8 cellular contexts compared by ENCODE assay signal in genomic region chr17:39464639-39465181, GRCh38. TPM values are rescaled to one million over a fixed set of nuclear protein-coding genes. Genes with fewer than 3 reads are reported as not detected.
A peak's percentile ranks its signal among the peaks of the same experiment; 100 is the strongest.
DNase-seq lines count a peak whose midpoint lies in the region; ATAC-seq and TF ChIP-seq lines count a peak whose summit lies in the region.
"Not testable (repeated sequence)": the region's sequence is repeated elsewhere in the genome, so short reads cannot be mapped to it uniquely, and the experiment has no call there.

No MANE protein-coding gene starts in this region.

- intact Hi-C loops in CD4-positive, alpha-beta memory T cell (cut with micrococcal nuclease), result loop anchor here (10.0 kb wide), 1 partner anchor 260 kb away; the partner anchor contains the start of gene RPL19
- intact Hi-C loops in activated B cell treated with CpG ODN at 0.5 μM for 24 hours (cut with micrococcal nuclease), result not testable (repeated sequence)

- not testable (repeated sequence) for H3K9me3 ChIP-seq in CD4-positive, alpha-beta memory T cell (ENCODE audit: control insufficient read depth in 1 of 2, low read length in 2 of 2); adipocyte (ENCODE audit: control insufficient read depth, low read length); endodermal cell (ENCODE audit: control insufficient read depth, low read length); osteoblast (ENCODE audit: low read depth, low read length); subcutaneous abdominal adipose tissue (ENCODE audit: control insufficient read depth in 5 of 5, low read length in 5 of 5)

- H3K4me1 Mint-ChIP-seq in CD4-positive, alpha-beta memory T cell, result peaks cover 23 to 71% (median 45%) of the 10 kb centered on the region in 4 donors
- peaks cover 59% of the 10 kb centered on the region for H3K4me1 Mint-ChIP-seq in activated B cell treated with CpG ODN at 0.5 μM for 24 hours
- not testable (repeated sequence) for H3K4me1 Mint-ChIP-seq in endodermal cell

- H3K9me3 Mint-ChIP-seq in CD4-positive, alpha-beta memory T cell; activated B cell treated with CpG ODN at 0.5 μM for 24 hours; endodermal cell: not testable (repeated sequence)

- H3K4me1 ChIP-seq in CD4-positive, alpha-beta memory T cell (ENCODE audit: insufficient read depth, low read length), result peaks cover 44% of the 10 kb centered on the region
- H3K4me1 ChIP-seq in KMS-11 (ENCODE audit: low read depth, poor library complexity, severe bottlenecking), result peaks cover 23% of the 10 kb centered on the region
- peaks cover 20% of the 10 kb centered on the region for H3K4me1 ChIP-seq in adipocyte (ENCODE audit: control insufficient read depth, insufficient read depth, low read length)
- H3K4me1 ChIP-seq in endodermal cell (ENCODE audit: control insufficient read depth, insufficient read depth, low read length), result not testable (repeated sequence)
- H3K4me1 ChIP-seq in osteoblast (ENCODE audit: insufficient read depth, low read length), result peaks cover 16% of the 10 kb centered on the region
- H3K4me1 ChIP-seq in subcutaneous abdominal adipose tissue (ENCODE audit: control insufficient read depth in 5 of 5, insufficient read depth in 5 of 5, low read length in 5 of 5), result peaks cover 0 to 47% (median 44%) of the 10 kb centered on the region in 5 donors

- 95 to 98% methylated on average over 7 to 11 of the region's 11 CpGs for WGBS in endodermal cell (ENCODE audit: insufficient coverage in 1 of 2, insufficient read length in 1 of 2), 2 experiments

- ATAC-seq in activated B cell treated with CpG ODN at 0.5 μM for 24 hours (ENCODE audit: low read depth), result not testable (repeated sequence)

- H3K27ac Mint-ChIP-seq in CD4-positive, alpha-beta memory T cell, result peak overlapping the region; percentile 35 to 91 (median 74)
- H3K27ac Mint-ChIP-seq in activated B cell treated with CpG ODN at 0.5 μM for 24 hours, endodermal cell: not testable (repeated sequence)

- H3K4me3 Mint-ChIP-seq in CD4-positive, alpha-beta memory T cell, result peak overlapping the region; percentile 92 to 98 (median 96)
- peak overlapping the region; percentile 97 for H3K4me3 Mint-ChIP-seq in activated B cell treated with CpG ODN at 0.5 μM for 24 hours
- peak overlapping the region; percentile 88 for H3K4me3 Mint-ChIP-seq in endodermal cell

- H3K79me2 ChIP-seq in KMS-11 (ENCODE audit: insufficient read depth, low read depth) (peaks cover 73% of the 10 kb centered on the region), osteoblast (ENCODE audit: insufficient read depth, low read length) (peaks cover 80% of the 10 kb centered on the region)

- POLR2A ChIA-PET in CD4-positive, alpha-beta memory T cell (lab: Charles Lee; ENCODE audit: partially characterized antibody), result interaction anchor here (0.8 to 5.1 kb wide), 5 partner anchors 13 to 1938 kb away, joined by 3 to 167 read pairs (median 4); partner anchors contain the start of genes FBXL20 and MED1
- POLR2A ChIA-PET in activated B cell treated with CpG ODN at 0.5 μM for 24 hours (lab: Charles Lee), result interaction anchor here (0.6 to 5.8 kb wide), 3 partner anchors 13 to 360 kb away, joined by 3 to 253 read pairs (median 4); partner anchors contain the start of gene MED1

- not testable (repeated sequence) for DNase-seq in CD4-positive, alpha-beta memory T cell; activated B cell treated with CpG ODN at 0.5 μM for 24 hours; adipocyte (ENCODE audit: low read depth); endodermal cell; kidney epithelial cell (ENCODE audit: low read depth); osteoblast (ENCODE audit: insufficient read length, low spot score, missing footprints)

- not testable (repeated sequence) for TF ChIP-seq CTCF in KMS-11 (conservative IDR thresholded peaks at IDR 0.05; ENCODE audit: low read depth, low read length); activated B cell treated with CpG ODN at 0.5 μM for 24 hours (IDR thresholded peaks at IDR 0.05); endodermal cell (conservative IDR thresholded peaks at IDR 0.05); kidney epithelial cell (IDR thresholded peaks at IDR 0.05; ENCODE audit: insufficient read depth, low read length, poor library complexity, severe bottlenecking); osteoblast (IDR thresholded peaks at IDR 0.05; ENCODE audit: extremely low read depth, low read depth, low read length)

- H4K20me1 ChIP-seq in KMS-11 (ENCODE audit: insufficient read depth), result peaks cover 18% of the 10 kb centered on the region; the same call in 1 of the 2 replicates
- peaks cover 34% of the 10 kb centered on the region for H4K20me1 ChIP-seq in osteoblast (ENCODE audit: insufficient read depth, low read length)

- H3K9ac ChIP-seq in KMS-11; adipocyte (ENCODE audit: low read length): not testable (repeated sequence)
- peak overlapping the region; percentile 100 for H3K9ac ChIP-seq in endodermal cell (ENCODE audit: extremely low read depth, low read length, poor library complexity, severe bottlenecking)
- peak overlapping the region in 4 of 5 donors; percentile 43 to 99 (median 70) for H3K9ac ChIP-seq in subcutaneous abdominal adipose tissue (ENCODE audit: low read length in 5 of 5)

- H3K27me3 Mint-ChIP-seq in CD4-positive, alpha-beta memory T cell; activated B cell treated with CpG ODN at 0.5 μM for 24 hours; endodermal cell (ENCODE audit: insufficient read depth): not testable (repeated sequence)

- CTCF ChIA-PET in CD4-positive, alpha-beta memory T cell (lab: Charles Lee; ENCODE audit: partially characterized antibody), result interaction anchor here (1.0 to 1.3 kb wide), 2 partner anchors 10 to 13 kb away, joined by 4 read pairs; partner anchors contain the start of gene MED1
- CTCF ChIA-PET in activated B cell treated with CpG ODN at 0.5 μM for 24 hours (lab: Charles Lee), result not testable (repeated sequence)

- H2AFZ ChIP-seq in KMS-11 (ENCODE audit: low read depth); osteoblast (ENCODE audit: low read length): not testable (repeated sequence)

- not testable (repeated sequence) for H3K27ac ChIP-seq in CD4-positive, alpha-beta memory T cell (ENCODE audit: low read depth, low read length); KMS-11; endodermal cell (ENCODE audit: low read depth, low read length); osteoblast (ENCODE audit: low read depth, low read length); subcutaneous abdominal adipose tissue (ENCODE audit: low read depth, low read length)

- peak overlapping the region in 1 of 2 donors; percentile 67 for H3K4me3 ChIP-seq in CD4-positive, alpha-beta memory T cell (ENCODE audit: low read length in 2 of 2)
- H3K4me3 ChIP-seq in KMS-11 (IDR thresholded peaks at IDR 0.05; ENCODE audit: insufficient read depth, low read depth, low read length), result not testable (repeated sequence)
- H3K4me3 ChIP-seq in adipocyte (ENCODE audit: low read length), result peak overlapping the region; percentile 100
- peak overlapping the region; percentile 92 for H3K4me3 ChIP-seq in endodermal cell (ENCODE audit: low read length)
- peak overlapping the region; percentile 88 for H3K4me3 ChIP-seq in kidney epithelial cell (ENCODE audit: low read depth, low read length)
- peak overlapping the region; percentile 100 for H3K4me3 ChIP-seq in osteoblast (ENCODE audit: insufficient read depth, low read length)
- H3K4me3 ChIP-seq in subcutaneous abdominal adipose tissue (ENCODE audit: low read depth in 1 of 5, low read length in 5 of 5), result peak overlapping the region in 4 of 5 donors; percentile 31 to 100 (median 62)

- H3K36me3 ChIP-seq in CD4-positive, alpha-beta memory T cell (ENCODE audit: insufficient read depth, low read length); KMS-11 (ENCODE audit: insufficient read depth); adipocyte (ENCODE audit: control insufficient read depth, insufficient read depth, low read length, severe bottlenecking); kidney epithelial cell (ENCODE audit: control insufficient read depth, insufficient read depth, low read length); osteoblast (ENCODE audit: insufficient read depth, low read length); subcutaneous abdominal adipose tissue (ENCODE audit: control insufficient read depth in 5 of 5, insufficient read depth in 5 of 5, low read length in 5 of 5): not testable (repeated sequence)
- H3K36me3 ChIP-seq in endodermal cell (ENCODE audit: control insufficient read depth, insufficient read depth, low read length), result peaks cover 18% of the 10 kb centered on the region

- H3K4me2 ChIP-seq in KMS-11, result peak overlapping the region; percentile 98
- peak overlapping the region; percentile 100 for H3K4me2 ChIP-seq in osteoblast (ENCODE audit: insufficient read depth, low read length)

- peaks cover 4 to 33% of the 10 kb centered on the region in 2 donors for H3K36me3 Mint-ChIP-seq in CD4-positive, alpha-beta memory T cell
- H3K36me3 Mint-ChIP-seq in activated B cell treated with CpG ODN at 0.5 μM for 24 hours (ENCODE audit: low read depth) (peaks cover 45% of the 10 kb centered on the region), endodermal cell (ENCODE audit: low read depth) (peaks cover 25% of the 10 kb centered on the region)

- not testable (repeated sequence) for H3K27me3 ChIP-seq in CD4-positive, alpha-beta memory T cell (ENCODE audit: insufficient read depth, low read length); KMS-11 (ENCODE audit: insufficient read depth, low read depth); adipocyte (replicated peaks; ENCODE audit: control insufficient read depth, insufficient read depth, low read length); endodermal cell (ENCODE audit: control insufficient read depth, insufficient read depth, low read length, poor library complexity, severe bottlenecking); kidney epithelial cell (ENCODE audit: control insufficient read depth, insufficient read depth, low read length); osteoblast (ENCODE audit: insufficient read depth, low read length); subcutaneous abdominal adipose tissue (ENCODE audit: control insufficient read depth in 5 of 5, insufficient read depth in 4 of 5, low read length in 5 of 5)

RNA-seq across cellular contexts. Expression of gene CDK12, which starts 3.4 kb away (rescaled TPM):
- total RNA-seq in CD4-positive, alpha-beta memory T cell, result 100 to 1,000 TPM; 107 to 114 TPM
- polyA plus RNA-seq in CD4-positive, alpha-beta memory T cell, result 1 to 10 TPM in 1 of 2 donors, under 1 TPM in 1; 0.87 to 6.4 TPM
- total RNA-seq in activated B cell treated with CpG ODN at 0.5 μM for 24 hours, result 100 and 118 TPM in 2 replicates
- total RNA-seq in endodermal cell, result 10 to 100 TPM; 62.8 to 70.2 TPM
- 32.6 TPM for polyA plus RNA-seq in endodermal cell (2013, experiment 1 of 2)
- 30.6 TPM for polyA plus RNA-seq in endodermal cell (2013, experiment 2 of 2)
- total RNA-seq in kidney epithelial cell, result 34.2 and 38.7 TPM in 2 replicates
- 36.6 and 40.4 TPM in 2 replicates for total RNA-seq in osteoblast

RNA-seq across cellular contexts. Expression of gene MED1, which starts 13.6 kb away (rescaled TPM):
- total RNA-seq in CD4-positive, alpha-beta memory T cell, result 10 to 100 TPM; 59.1 to 62.3 TPM
- 10 to 100 TPM in 1 of 2 donors, 1 to 10 TPM in 1; 6.4 to 23.4 TPM for polyA plus RNA-seq in CD4-positive, alpha-beta memory T cell
- total RNA-seq in activated B cell treated with CpG ODN at 0.5 μM for 24 hours, result 59.2 and 64.3 TPM in 2 replicates
- total RNA-seq in endodermal cell, result 10 to 100 TPM; 56.1 to 57.5 TPM
- polyA plus RNA-seq in endodermal cell (2013, experiment 1 of 2), result 41.5 TPM
- polyA plus RNA-seq in endodermal cell (2013, experiment 2 of 2), result 37.2 TPM
- 36.7 and 39.9 TPM in 2 replicates for total RNA-seq in kidney epithelial cell
- total RNA-seq in osteoblast, result 24.6 and 25.0 TPM in 2 replicates
